In genomic region chr12:57011438-57012424, GRCh38 we compare ENCODE assay signal across 13 cellular contexts. TPM values are rescaled to one million over a fixed set of nuclear protein-coding genes. Genes with fewer than 3 reads are reported as not detected.
DNase-seq lines count a peak whose midpoint lies in the region; ATAC-seq and TF ChIP-seq lines count a peak whose summit lies in the region.
"Had no signal": no experiment of that assay in that cellular context is flagged by ENCODE, and none has a peak within 500 bp of the region (broad histone marks: within the 10 kb centered on the region; RNA-seq: fewer than 3 reads in every experiment).

No MANE protein-coding gene starts in this region.

- H3K27me3 Mint-ChIP-seq in activated T-cell treated with anti-CD3 and anti-CD28 coated beads, Interleukin-2, amount 50 U/mL, for 4 hours (ENCODE audit: low read depth), result peaks cover 7% of the 10 kb centered on the region
- no peaks in the 10 kb centered on the region for H3K27me3 Mint-ChIP-seq in activated CD8-positive, alpha-beta T cell treated with anti-CD3 and anti-CD28 coated beads for 36 hours
- no peaks in the 10 kb centered on the region for H3K27me3 Mint-ChIP-seq in stimulated activated memory B cell treated with anti-CD40 and anti-IgM and Interleukin-4, amounts not matched to agents 10 μg/mL and 1 μg/mL and 100 μg/mL, for 72 hours

- peaks cover 41% of the 10 kb centered on the region for H3K4me1 Mint-ChIP-seq in activated T-cell treated with anti-CD3 and anti-CD28 coated beads, Interleukin-2, amount 50 U/mL, for 4 hours (ENCODE audit: low read depth)
- peaks cover 33% of the 10 kb centered on the region for H3K4me1 Mint-ChIP-seq in activated CD8-positive, alpha-beta T cell treated with anti-CD3 and anti-CD28 coated beads for 36 hours (ENCODE audit: low read depth)
- peaks cover 26% of the 10 kb centered on the region for H3K4me1 Mint-ChIP-seq in stimulated activated memory B cell treated with anti-CD40 and anti-IgM and Interleukin-4, amounts not matched to agents 10 μg/mL and 1 μg/mL and 100 μg/mL, for 72 hours

- no peak for TF ChIP-seq CTCF in activated CD8-positive, alpha-beta T cell treated with anti-CD3 and anti-CD28 coated beads for 36 hours (IDR thresholded peaks at IDR 0.05)
- no peak for TF ChIP-seq CTCF in PC-3 (conservative IDR thresholded peaks at IDR 0.05; ENCODE audit: low read depth, low read length)

- H3K79me2 ChIP-seq in PC-3 (ENCODE audit: low read length), result no peaks in the 10 kb centered on the region

- no peak overlapping the region for H3K9ac ChIP-seq in PC-3 (ENCODE audit: low read length)

- no peak overlapping the region for H3K4me2 ChIP-seq in PC-3 (ENCODE audit: low read length)

- peaks cover 3% of the 10 kb centered on the region for H3F3A ChIP-seq in PC-3 (ENCODE audit: low read length, unreplicated experiment)

- H3K27ac ChIP-seq in PC-3 (ENCODE audit: low read length), result no peak overlapping the region
- H3K27ac ChIP-seq: ovary had no signal

- no peaks in the 10 kb centered on the region for H3K9me3 Mint-ChIP-seq in activated T-cell treated with anti-CD3 and anti-CD28 coated beads, Interleukin-2, amount 50 U/mL, for 4 hours
- no peaks in the 10 kb centered on the region for H3K9me3 Mint-ChIP-seq in activated CD8-positive, alpha-beta T cell treated with anti-CD3 and anti-CD28 coated beads for 36 hours
- no peaks in the 10 kb centered on the region for H3K9me3 Mint-ChIP-seq in stimulated activated memory B cell treated with anti-CD40 and anti-IgM and Interleukin-4, amounts not matched to agents 10 μg/mL and 1 μg/mL and 100 μg/mL, for 72 hours

- H4K20me1 ChIP-seq in PC-3 (ENCODE audit: low read length), result no peaks in the 10 kb centered on the region

- no peaks in the 10 kb centered on the region for H3K9me2 ChIP-seq in PC-3 (replicated peaks; ENCODE audit: low read length)

- no peak for DNase-seq in activated T-cell treated with anti-CD3 and anti-CD28 coated beads, Interleukin-2, amount 50 U/mL, for 4 hours
- DNase-seq in activated T-cell treated with anti-CD3 and anti-CD28 coated beads for 4 hours (no peak), EL (no peak), ureter (ENCODE audit: low spot score) (no peak), PC-3 (no peak)
- DNase-seq in activated CD8-positive, alpha-beta T cell treated with anti-CD3 and anti-CD28 coated beads for 36 hours, result peak; percentile 42
- DNase-seq: activated gamma-delta T cell treated with Interleukin-2 at 50 U/mL for 16 hours, GF-D8, ovary had no signal

- ATAC-seq in activated T-cell treated with anti-CD3 and anti-CD28 coated beads, Interleukin-2, amount 50 U/mL, for 4 hours, result peak; percentile 69 to 78
- ATAC-seq in HG02885 (IDR thresholded peaks at IDR 0.05; ENCODE audit: poor library complexity, unreplicated experiment) (peak; percentile 60), PC-3 (no peak)
- ATAC-seq in activated CD8-positive, alpha-beta T cell treated with anti-CD3 and anti-CD28 coated beads for 36 hours, result peak; percentile 70
- peak; percentile 63 for ATAC-seq in stimulated activated memory B cell treated with anti-CD40 and anti-IgM and Interleukin-4, amounts not matched to agents 10 μg/mL and 1 μg/mL and 100 μg/mL, for 72 hours
- ATAC-seq: left lobe of liver had no signal

- no peaks in the 10 kb centered on the region for H3K9me3 ChIP-seq in PC-3 (ENCODE audit: low read length)
- H3K9me3 ChIP-seq: ovary had no signal

- no peak overlapping the region for H2AFZ ChIP-seq in PC-3 (ENCODE audit: low read length)

- H3K27me3 ChIP-seq in PC-3 (ENCODE audit: low read length), result peaks cover 35% of the 10 kb centered on the region
- H3K27me3 ChIP-seq: ovary had no signal

- POLR2A ChIA-PET in activated CD8-positive, alpha-beta T cell treated with anti-CD3 and anti-CD28 coated beads for 36 hours (lab: Charles Lee), result interaction anchor here (0.5 to 1.0 kb wide), 5 partner anchors 13 to 99 kb away, joined by 3 read pairs; partner anchors contain the start of genes MYO1A and STAT6
- POLR2A ChIA-PET in PC-3 (lab: Charles Lee; ENCODE audit: unreplicated experiment), result no interaction called here

- H3K4me3 ChIP-seq in PC-3 (ENCODE audit: low read length), result no peak overlapping the region
- H3K4me3 ChIP-seq: ovary had no signal

- no peaks in the 10 kb centered on the region for H3K36me3 ChIP-seq in PC-3 (ENCODE audit: low read depth, low read length)
- H3K36me3 ChIP-seq: ovary had no signal

- no peak overlapping the region for H3K27ac Mint-ChIP-seq in activated CD8-positive, alpha-beta T cell treated with anti-CD3 and anti-CD28 coated beads for 36 hours
- H3K27ac Mint-ChIP-seq in stimulated activated memory B cell treated with anti-CD40 and anti-IgM and Interleukin-4, amounts not matched to agents 10 μg/mL and 1 μg/mL and 100 μg/mL, for 72 hours, result peak overlapping the region; percentile 50

- H3K4me3 Mint-ChIP-seq in activated T-cell treated with anti-CD3 and anti-CD28 coated beads, Interleukin-2, amount 50 U/mL, for 4 hours, result peak overlapping the region; percentile 30
- H3K4me3 Mint-ChIP-seq in activated CD8-positive, alpha-beta T cell treated with anti-CD3 and anti-CD28 coated beads for 36 hours, result no peak overlapping the region
- peak overlapping the region; percentile 1 for H3K4me3 Mint-ChIP-seq in stimulated activated memory B cell treated with anti-CD40 and anti-IgM and Interleukin-4, amounts not matched to agents 10 μg/mL and 1 μg/mL and 100 μg/mL, for 72 hours

- CTCF ChIA-PET in activated CD8-positive, alpha-beta T cell treated with anti-CD3 and anti-CD28 coated beads for 36 hours (lab: Charles Lee), result interaction anchor here (0.6 to 3.9 kb wide), 12 partner anchors 9 to 291 kb away, joined by 3 to 23 read pairs (median 3); no protein-coding TSS in a partner anchor
- CTCF ChIA-PET in PC-3 (lab: Charles Lee), result no interaction called here

- no peaks in the 10 kb centered on the region for H3K36me3 Mint-ChIP-seq in activated T-cell treated with anti-CD3 and anti-CD28 coated beads, Interleukin-2, amount 50 U/mL, for 4 hours (ENCODE audit: insufficient read depth)
- no peaks in the 10 kb centered on the region for H3K36me3 Mint-ChIP-seq in activated CD8-positive, alpha-beta T cell treated with anti-CD3 and anti-CD28 coated beads for 36 hours (ENCODE audit: low read depth)
- H3K36me3 Mint-ChIP-seq in stimulated activated memory B cell treated with anti-CD40 and anti-IgM and Interleukin-4, amounts not matched to agents 10 μg/mL and 1 μg/mL and 100 μg/mL, for 72 hours, result no peaks in the 10 kb centered on the region

- H3K4me1 ChIP-seq in PC-3 (ENCODE audit: insufficient read depth, low read length), result peaks cover 12% of the 10 kb centered on the region

- BruUV-seq in PC-3 (replicated peaks; lab: Mats Ljungman, UMichigan), result no TSS peak

- intact Hi-C loops in activated CD8-positive, alpha-beta T cell treated with anti-CD3 and anti-CD28 coated beads for 36 hours (cut with micrococcal nuclease), result no loop called here
- intact Hi-C loops in PC-3 (cut with micrococcal nuclease), result no loop called here

RNA-seq across cellular contexts. Expression of gene TAC3, which starts 4.6 kb away (rescaled TPM):
- under 1 TPM in 1 of 3 donors, not detected in 2; 0.43 TPM for total RNA-seq in activated T-cell treated with anti-CD3 and anti-CD28 coated beads, Interleukin-2, amount 50 U/mL, for 4 hours
- total RNA-seq in activated CD8-positive, alpha-beta T cell treated with anti-CD3 and anti-CD28 coated beads for 36 hours, result under 1 TPM; 0.34 to 0.54 TPM
- total RNA-seq in ureter (not detected), PC-3 (2014; rRNA removed) (not detected in 2 replicates)
- total RNA-seq: dermis microvascular lymphatic vessel endothelial cell, left lobe of liver, ovary had no signal

RNA-seq across cellular contexts. Expression of gene ZBTB39, which starts 5.4 kb away (rescaled TPM):
- 10 to 100 TPM in 1 of 3 donors, 1 to 10 TPM in 2; 9.5 to 10.6 (median 9.7) TPM for total RNA-seq in activated T-cell treated with anti-CD3 and anti-CD28 coated beads, Interleukin-2, amount 50 U/mL, for 4 hours
- 1 to 10 TPM; 5.1 to 5.5 TPM for total RNA-seq in activated CD8-positive, alpha-beta T cell treated with anti-CD3 and anti-CD28 coated beads for 36 hours
- total RNA-seq in ureter, result 7.5 TPM
- total RNA-seq in PC-3 (2014; rRNA removed), result 3.6 and 4.8 TPM in 2 replicates

RNA-seq across cellular contexts. Expression of gene MYO1A, which starts 38.2 kb away (rescaled TPM):
- 1 to 10 TPM in 1 of 3 donors, under 1 TPM in 2; 0.38 to 1.0 (median 0.71) TPM for total RNA-seq in activated T-cell treated with anti-CD3 and anti-CD28 coated beads, Interleukin-2, amount 50 U/mL, for 4 hours
- total RNA-seq in activated CD8-positive, alpha-beta T cell treated with anti-CD3 and anti-CD28 coated beads for 36 hours, result 1 to 10 TPM; 2.1 to 2.6 TPM
- 0.23 TPM for total RNA-seq in ureter
- total RNA-seq in PC-3 (2014; rRNA removed), result 0.17 TPM in 1 of 2 replicates, not detected in the other

RNA-seq across cellular contexts. Expression of gene RDH16, which starts 54.3 kb away (rescaled TPM):
- under 1 TPM; 0.05 to 0.20 (median 0.16) TPM for total RNA-seq in activated T-cell treated with anti-CD3 and anti-CD28 coated beads, Interleukin-2, amount 50 U/mL, for 4 hours
- under 1 TPM; 0.34 to 0.36 TPM for total RNA-seq in activated CD8-positive, alpha-beta T cell treated with anti-CD3 and anti-CD28 coated beads for 36 hours
- total RNA-seq in ureter, result 0.83 TPM
- total RNA-seq in PC-3 (2014; rRNA removed), result 0.73 and 0.86 TPM in 2 replicates
